1 cellular context compared by ENCODE assay signal in genomic region chr1:26237230-26237966, GRCh38.
TF ChIP-seq lines count a peak whose summit lies in the region.

No MANE protein-coding gene starts in this region.

TF ChIP-seq in K562, 482 proteins besides CTCF, POLR2A, EP300 and RAD21 (continued from another document and continues in another):
- TF ChIP-seq U2AF2 (optimal IDR thresholded peaks at IDR 0.05; ENCODE audit: low read depth, low read length) (no peak), PREB (CRISPR knock-in tag; IDR thresholded peaks at IDR 0.05) (no peak), HNRNPK (IDR thresholded peaks at IDR 0.05; ENCODE audit: low read depth, low read length, poor library complexity, severe bottlenecking) (no peak), ZNF609 (CRISPR knock-in tag; IDR thresholded peaks at IDR 0.05; ENCODE audit: borderline replicate concordance) (no peak), MAZ (CRISPR knock-in tag; conservative IDR thresholded peaks at IDR 0.05 in 1 of 2, IDR thresholded peaks at IDR 0.05 in 1 of 2) (0 out of 4 replicates have a peak, but pooled peaks have one; percentile 18 to 29), ZFP1 (CRISPR knock-in tag; IDR thresholded peaks at IDR 0.05) (no peak), ZNF830 (CRISPR knock-in tag; IDR thresholded peaks at IDR 0.05) (no peak), ETV5 (CRISPR knock-in tag; IDR thresholded peaks at IDR 0.05; ENCODE audit: low read depth) (no peak), FOXM1 (IDR thresholded peaks at IDR 0.05; ENCODE audit: low read depth) (no peak), FOXM1 (CRISPR knock-in tag; IDR thresholded peaks at IDR 0.05; ENCODE audit: low read depth) (no peak), MEF2D (tag; conservative IDR thresholded peaks at IDR 0.05; ENCODE audit: low read depth) (no peak), ZBTB5 (IDR thresholded peaks at IDR 0.05) (no peak), SMAD1 (IDR thresholded peaks at IDR 0.05; ENCODE audit: low read depth, low read length, partially characterized antibody) (no peak), FOXP4 (CRISPR knock-in tag; IDR thresholded peaks at IDR 0.05; ENCODE audit: borderline replicate concordance) (no peak), RFX7 (CRISPR knock-in tag; IDR thresholded peaks at IDR 0.05) (no peak), RAD51 (IDR thresholded peaks at IDR 0.05; ENCODE audit: borderline replicate concordance, low read depth) (0 out of 2 replicates have a peak, but pooled peaks have one; percentile 12), NFYB (IDR thresholded peaks at IDR 0.05; ENCODE audit: extremely low read depth, insufficient read length) (no peak), NFE2 (IDR thresholded peaks at IDR 0.05; ENCODE audit: low read depth) (peak; percentile 100), ZNF174 (CRISPR knock-in tag; IDR thresholded peaks at IDR 0.05) (no peak), ZNF232 (CRISPR knock-in tag; IDR thresholded peaks at IDR 0.05) (no peak), ZNF280A (IDR thresholded peaks at IDR 0.05; ENCODE audit: low read depth, partially characterized antibody) (no peak), RBM39 (optimal IDR thresholded peaks at IDR 0.05; ENCODE audit: low read depth, low read length) (no peak), CEBPG (CRISPR knock-in tag; IDR thresholded peaks at IDR 0.05) (no peak), CEBPG (tag; conservative IDR thresholded peaks at IDR 0.05 in 1 of 2, IDR thresholded peaks at IDR 0.05 in 1 of 2) (no peak), CREBBP (IDR thresholded peaks at IDR 0.05; ENCODE audit: low read depth, low read length) (no peak), CBX3 (IDR thresholded peaks at IDR 0.05; ENCODE audit: borderline replicate concordance in 1 of 2, low read length in 2 of 2) (no peak), SIX5 (IDR thresholded peaks at IDR 0.05; ENCODE audit: borderline replicate concordance in 1 of 2, insufficient read depth in 1 of 2, low read depth in 1 of 2, low read length in 2 of 2) (no peak), SIN3B (IDR thresholded peaks at IDR 0.05; ENCODE audit: low read depth) (no peak), BRCA1 (IDR thresholded peaks at IDR 0.05) (no peak), BRCA1 (CRISPR knock-in tag; IDR thresholded peaks at IDR 0.05) (no peak), E2F5 (CRISPR knock-in tag; IDR thresholded peaks at IDR 0.05) (no peak), SMAD3 (CRISPR knock-in tag; conservative IDR thresholded peaks at IDR 0.05) (0 out of 2 replicates have a peak, but pooled peaks have one; percentile 45), HINFP (tag; conservative IDR thresholded peaks at IDR 0.05; ENCODE audit: low read depth) (no peak), SETDB1 (IDR thresholded peaks at IDR 0.05; ENCODE audit: low read length) (no peak), MBD1 (CRISPR knock-in tag; IDR thresholded peaks at IDR 0.05) (no peak), FOXK1 (CRISPR knock-in tag; IDR thresholded peaks at IDR 0.05; ENCODE audit: borderline replicate concordance) (no peak), HES1 (IDR thresholded peaks at IDR 0.05; ENCODE audit: low read depth) (no peak), ELK1 (CRISPR knock-in tag; IDR thresholded peaks at IDR 0.05) (no peak), ZNF57 (CRISPR knock-in tag; IDR thresholded peaks at IDR 0.05) (no peak), ZSCAN29 (IDR thresholded peaks at IDR 0.05) (no peak), POU5F1 (IDR thresholded peaks at IDR 0.05; ENCODE audit: borderline replicate concordance, low read depth, low read length, partially characterized antibody) (no peak), DIDO1 (tag; IDR thresholded peaks at IDR 0.05; ENCODE audit: low read depth) (no peak), EHMT2 (IDR thresholded peaks at IDR 0.05) (no peak), ZNF695 (CRISPR knock-in tag; IDR thresholded peaks at IDR 0.05) (no peak), ZNF253 (CRISPR knock-in tag; conservative IDR thresholded peaks at IDR 0.05) (no peak), NUFIP1 (IDR thresholded peaks at IDR 0.05; ENCODE audit: partially characterized antibody) (no peak), ZNF639 (CRISPR knock-in tag; conservative IDR thresholded peaks at IDR 0.05 in 1 of 2, IDR thresholded peaks at IDR 0.05 in 1 of 2) (0 out of 4 replicates have a peak, but pooled peaks of 1 of the 2 experiments have one; percentile 22), TBP (optimal IDR thresholded peaks at IDR 0.05; ENCODE audit: low read depth, low read length) (no peak)
